8 cellular contexts compared by ENCODE assay signal in genomic region chr16:55478827-55479559, GRCh38. TPM values are rescaled to one million over a fixed set of nuclear protein-coding genes. Genes with fewer than 3 reads are reported as not detected.
DNase-seq lines count a peak whose midpoint lies in the region; ATAC-seq and TF ChIP-seq lines count a peak whose summit lies in the region.

TSS of gene MMP2 (plus strand) at chr16:55479198. CDS start at chr16:55479480, 282 bp downstream.

- no peak for ATAC-seq in activated T-helper 17 cell treated with anti-CD3 and anti-CD28 coated beads, Interleukin-2, amount 50 U/mL, for 72 hours (replicated peaks)
- no peak for ATAC-seq in stimulated activated naive CD8-positive, alpha-beta T cell treated with anti-CD3 and anti-CD28 coated beads, Interleukin-15, Interleukin-2, amounts not matched to agents 100 U/mL and 50 U/mL, for 24 hours

- peak within 1 kb of the TSS; percentile 36 for H3K27ac ChIP-seq in brain microvascular endothelial cell

- in situ Hi-C loops in brain microvascular endothelial cell (cut with HindIII; ENCODE audit: low pct_ligation_motif_present, low sequenced_read_pairs) = no loop called here

- H3K36me3 ChIP-seq in brain microvascular endothelial cell (replicated peaks) = peaks cover 12% of the 10 kb centered on the region

- peak within 1 kb of the TSS; percentile 92 for H3K4me3 ChIP-seq in brain microvascular endothelial cell (ENCODE audit: low read depth, low read length)

- H3K27me3 ChIP-seq in brain microvascular endothelial cell (replicated peaks) = no peaks in the 10 kb centered on the region

- no peak for TF ChIP-seq CTCF in brain microvascular endothelial cell (IDR thresholded peaks at IDR 0.05; ENCODE audit: low read depth, low read length, missing control alignments)

- H3K27ac Mint-ChIP-seq in activated T-helper 17 cell treated with anti-CD3 and anti-CD28 coated beads, Interleukin-2, amount 50 U/mL, for 72 hours = no peak within 1 kb of the TSS

- no peaks in the 10 kb centered on the region for H3K9me3 Mint-ChIP-seq in activated T-helper 17 cell treated with anti-CD3 and anti-CD28 coated beads, Interleukin-2, amount 50 U/mL, for 72 hours

- no peaks in the 10 kb centered on the region for H3K36me3 Mint-ChIP-seq in activated T-helper 17 cell treated with anti-CD3 and anti-CD28 coated beads, Interleukin-2, amount 50 U/mL, for 72 hours (ENCODE audit: low read depth)

- H3K27me3 Mint-ChIP-seq in activated T-helper 17 cell treated with anti-CD3 and anti-CD28 coated beads, Interleukin-2, amount 50 U/mL, for 72 hours = peaks cover 32% of the 10 kb centered on the region

- H3K4me1 Mint-ChIP-seq in activated T-helper 17 cell treated with anti-CD3 and anti-CD28 coated beads, Interleukin-2, amount 50 U/mL, for 72 hours = no peaks in the 10 kb centered on the region

- no peak within 1 kb of the TSS for H3K4me3 Mint-ChIP-seq in activated T-helper 17 cell treated with anti-CD3 and anti-CD28 coated beads, Interleukin-2, amount 50 U/mL, for 72 hours

- DNase-seq in Kasumi-1 (lab: John Stamatoyannopoulos, UW) (peak; percentile 14 to 46), brain microvascular endothelial cell (peak; percentile 42), iPS-NIHi11 (ENCODE audit: low spot score) (peak; percentile 88), smooth muscle cell of the brain vasculature (ENCODE audit: low read depth, low spot score) (peak; percentile 47), RPMI8226 (no peak), HuH-7.5 (ENCODE audit: low spot score) (no peak)
- DNase-seq in stimulated activated naive CD8-positive, alpha-beta T cell treated with anti-CD3 and anti-CD28 coated beads, Interleukin-15, Interleukin-2, amounts not matched to agents 100 U/mL and 50 U/mL, for 24 hours = no peak

RNA-seq across cellular contexts. Expression of gene MMP2, which starts in this region (rescaled TPM):
- not detected for total RNA-seq in activated T-helper 17 cell treated with anti-CD3 and anti-CD28 coated beads, Interleukin-2, amount 50 U/mL, for 72 hours

Comparison
In these comparisons a context has a peak if more than half of its experiments do, and no peak if none do; other contexts are left out.
1. DNase-seq: peak in Kasumi-1 (2 of 2), brain microvascular endothelial cell (single experiment), iPS-NIHi11 (single experiment) and smooth muscle cell of the brain vasculature (single experiment); none in RPMI8226 (single experiment), stimulated activated naive CD8-positive, alpha-beta T cell treated with anti-CD3 and anti-CD28 coated beads, Interleukin-15, Interleukin-2, amounts not matched to agents 100 U/mL and 50 U/mL, for 24 hours (single experiment) and HuH-7.5 (single experiment).